In genomic region chr20:38057351-38057972, GRCh38 we compare ENCODE assay signal across 8 cellular contexts. TPM values are rescaled to one million over a fixed set of nuclear protein-coding genes. Genes with fewer than 3 reads are reported as not detected.
DNase-seq lines count a peak whose midpoint lies in the region; ATAC-seq and TF ChIP-seq lines count a peak whose summit lies in the region.

No MANE protein-coding gene starts in this region.

- WGBS in thyroid gland, 2 donors, result 34 to 40% methylated on average over 7 of the region's 7 CpGs

- no peaks in the 10 kb centered on the region for H3K9me2 ChIP-seq in Loucy (replicated peaks; ENCODE audit: low read depth, low read length)

- peaks cover 67% of the 10 kb centered on the region for H3K36me3 ChIP-seq in Loucy (ENCODE audit: insufficient read depth, low read length)
- H3K36me3 ChIP-seq in thyroid gland, result peaks cover 20 to 37% of the 10 kb centered on the region in 2 donors

- intact Hi-C loops in thyroid gland (cut with DNase I), result loop anchor here (2.0 to 5.0 kb wide), 2 partner anchors 110 to 165 kb away; partner anchors contain the start of gene TGM2

- TF ChIP-seq CTCF in AG04449 (IDR thresholded peaks at IDR 0.05; ENCODE audit: insufficient read depth, low read length, missing control alignments), result peak; percentile 77
- peak; percentile 92 for TF ChIP-seq CTCF in Loucy (conservative IDR thresholded peaks at IDR 0.05; ENCODE audit: low read length)
- peak in 2 of 3 donors; percentile 46 to 79 for TF ChIP-seq CTCF in omental fat pad (IDR thresholded peaks at IDR 0.05)
- peak; percentile 60 to 82 (median 74) for TF ChIP-seq CTCF in thyroid gland (IDR thresholded peaks at IDR 0.05)

- H4K20me1 ChIP-seq in Loucy (ENCODE audit: insufficient read depth, low read length, poor library complexity, severe bottlenecking), result peaks cover 14% of the 10 kb centered on the region

- no peak overlapping the region for H2AFZ ChIP-seq in Loucy (ENCODE audit: low read length)

- H3K79me2 ChIP-seq in Loucy (ENCODE audit: insufficient read depth, low read length), result peaks cover 27% of the 10 kb centered on the region

- H3K27ac ChIP-seq in thyroid gland, result no peak overlapping the region

- CTCF ChIA-PET in AG04449 (lab: Yijun Ruan, JAX), result interaction anchor here (0.6 to 31.9 kb wide), 66 partner anchors 10 to 494 kb away, joined by 3 to 1143 read pairs (median 5); partner anchors contain the start of genes RPRD1B, TGM2 and TTI1

- peak; percentile 71 for ATAC-seq in GM19025 (IDR thresholded peaks at IDR 0.05; ENCODE audit: low read depth, unreplicated experiment)
- peak; percentile 76 for ATAC-seq in omental fat pad (ENCODE audit: low FRiP score)

- POLR2A ChIA-PET in AG04449 (lab: Yijun Ruan, JAX), result interaction anchor here (0.7 kb wide), 1 partner anchor 163 kb away, joined by 3 read pairs; no protein-coding TSS in a partner anchor

- no peak overlapping the region for H3K9ac ChIP-seq in Loucy (ENCODE audit: low read depth, low read length, poor library complexity, severe bottlenecking)

- H3K9me3 ChIP-seq in Loucy (ENCODE audit: insufficient read depth, low read depth, low read length) (no peaks in the 10 kb centered on the region), thyroid gland (no peaks in the 10 kb centered on the region)

- DNase-seq in AG04449 (ENCODE audit: low read depth, low spot score) (no peak), SHP77 treated with DMSO at 0.1 percent for 48 hours (lab: John Stamatoyannopoulos, UW) (peak; percentile 14), foreskin melanocyte (peak; percentile 79), omental fat pad (ENCODE audit: low spot score) (peak; percentile 99), thyroid gland (peak; percentile 81 to 87)
- DNase-seq in activated T-helper 9 cell treated with anti-CD3 and anti-CD28 coated beads, Interleukin-2, amount 50 U/mL, for 16 hours (ENCODE audit: low read depth), result peak; percentile 59

- TF ChIP-seq POLR2A in thyroid gland (IDR thresholded peaks at IDR 0.05), result no peak

- no peaks in the 10 kb centered on the region for H3K27me3 ChIP-seq in Loucy (ENCODE audit: insufficient read depth, low read length, poor library complexity, severe bottlenecking)
- no peaks in the 10 kb centered on the region for H3K27me3 ChIP-seq in thyroid gland

- no peak overlapping the region for H3K4me3 ChIP-seq in AG04449 (ENCODE audit: low read depth, low read length)
- no peak overlapping the region for H3K4me3 ChIP-seq in Loucy (ENCODE audit: low read length, poor library complexity, severe bottlenecking)
- no peak overlapping the region for H3K4me3 ChIP-seq in thyroid gland (replicated peaks in 1 of 3)

- H3K4me1 ChIP-seq in Loucy (ENCODE audit: insufficient read depth, low read length, poor library complexity, severe bottlenecking) (no peaks in the 10 kb centered on the region), thyroid gland (no peaks in the 10 kb centered on the region)

- H3F3A ChIP-seq in Loucy (ENCODE audit: low read depth), result no peaks in the 10 kb centered on the region

- H3K4me2 ChIP-seq in Loucy (ENCODE audit: low read depth, low read length, poor library complexity, severe bottlenecking), result no peak overlapping the region

RNA-seq across cellular contexts. Expression of gene RPRD1B, which starts 23.9 kb away (rescaled TPM):
- 10 to 100 TPM; 24.1 to 33.5 (median 28.2) TPM for total RNA-seq in omental fat pad
- total RNA-seq in thyroid gland, result 10 to 100 TPM; 24.2 to 58.9 (median 27.0) TPM

RNA-seq across cellular contexts. Expression of gene TTI1, which starts 24.2 kb away (rescaled TPM):
- total RNA-seq in omental fat pad, result 10 to 100 TPM; 10.6 to 29.3 (median 15.0) TPM
- 10 to 100 TPM; 23.0 to 45.0 (median 30.1) TPM for total RNA-seq in thyroid gland
